11 cellular contexts compared by ENCODE assay signal in the genomic region with DNA sequence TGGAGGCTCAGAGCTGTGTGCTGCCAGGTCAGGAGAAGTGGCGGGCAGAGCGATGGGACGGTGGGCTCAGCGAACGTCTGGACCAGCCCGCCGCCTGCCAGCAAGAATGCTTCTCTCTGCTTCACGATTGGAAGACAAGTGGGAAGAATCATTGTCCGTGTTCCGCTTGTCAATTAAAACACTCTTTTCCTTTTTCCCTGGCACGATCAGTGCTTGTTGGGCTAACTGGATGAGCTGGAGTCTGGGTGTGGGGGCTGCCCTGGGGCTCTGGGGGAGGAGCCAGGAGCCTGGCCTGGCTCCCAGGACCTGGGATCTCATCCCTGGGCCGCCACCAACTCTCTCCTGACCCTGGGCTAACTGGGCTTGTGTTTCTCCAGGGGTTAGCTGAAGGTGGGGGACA. TPM values are rescaled to one million over a fixed set of nuclear protein-coding genes. Genes with fewer than 3 reads are reported as not detected.
DNase-seq lines count a peak whose midpoint lies in the region; ATAC-seq and TF ChIP-seq lines count a peak whose summit lies in the region.
"Had no signal": no experiment of that assay in that cellular context is flagged by ENCODE, and none has a peak within 500 bp of the region (broad histone marks: within the 10 kb centered on the region; RNA-seq: fewer than 3 reads in every experiment).

No MANE protein-coding gene starts in this region.

- peak overlapping the region; percentile 36 for H3K4me3 Mint-ChIP-seq in activated T-helper 17 cell treated with anti-CD3 and anti-CD28 coated beads, Interleukin-2, amount 50 U/mL, for 72 hours

- DNase-seq in GM03348 (ENCODE audit: low spot score) (peak; percentile 76), spleen (no peak), iPS-NIHi7 (ENCODE audit: extremely low spot score) (no peak), T-helper 2 cell (no peak), NCI-H1694 (lab: John Stamatoyannopoulos, UW) (no peak)
- DNase-seq: activated CD8-positive, alpha-beta memory T cell treated with anti-CD3 and anti-CD28 coated beads for 24 hours had no signal

- H3K4me1 ChIP-seq in spleen, result peaks cover 0 to 66% (median 25%) of the 10 kb centered on the region in 6 donors

- H3K4me3 ChIP-seq in iPS-18c (ENCODE audit: insufficient read depth, low read depth, low read length) (peak overlapping the region; percentile 65; the same call in 1 of the 2 replicates), spleen (peak overlapping the region in 5 of 8 donors; percentile 51 to 75 (median 59))
- H3K4me3 ChIP-seq: K562 had no signal

- peaks cover 4% of the 10 kb centered on the region for H3K27me3 Mint-ChIP-seq in activated T-helper 17 cell treated with anti-CD3 and anti-CD28 coated beads, Interleukin-2, amount 50 U/mL, for 72 hours

- H3K9me3 ChIP-seq in iPS-18c (ENCODE audit: control insufficient read depth, insufficient read depth, low read length) (no peaks in the 10 kb centered on the region), spleen (no peaks in the 10 kb centered on the region)

- no peaks in the 10 kb centered on the region for H3K36me3 Mint-ChIP-seq in activated T-helper 17 cell treated with anti-CD3 and anti-CD28 coated beads, Interleukin-2, amount 50 U/mL, for 72 hours (ENCODE audit: low read depth)

- no peaks in the 10 kb centered on the region for H3K9me3 Mint-ChIP-seq in activated T-helper 17 cell treated with anti-CD3 and anti-CD28 coated beads, Interleukin-2, amount 50 U/mL, for 72 hours

- no peaks in the 10 kb centered on the region for H3K4me1 Mint-ChIP-seq in activated T-helper 17 cell treated with anti-CD3 and anti-CD28 coated beads, Interleukin-2, amount 50 U/mL, for 72 hours

- ATAC-seq in activated T-helper 17 cell treated with anti-CD3 and anti-CD28 coated beads, Interleukin-2, amount 50 U/mL, for 72 hours (replicated peaks), result no peak
- ATAC-seq in GM18868 (IDR thresholded peaks at IDR 0.05; ENCODE audit: unreplicated experiment), result no peak
- ATAC-seq: HCT116, K562 had no signal

- TF ChIP-seq POLR2A in spleen (IDR thresholded peaks at IDR 0.05), result no peak

- H3K27ac Mint-ChIP-seq in activated T-helper 17 cell treated with anti-CD3 and anti-CD28 coated beads, Interleukin-2, amount 50 U/mL, for 72 hours, result no peak overlapping the region

- WGBS in spleen, 5 donors, result 71 to 84% (median 80%) methylated on average over 11 to 12 of the region's 12 CpGs

- no peaks in the 10 kb centered on the region for H3K36me3 ChIP-seq in spleen

- intact Hi-C loops in spleen (cut with DNase I; ENCODE audit: low total_unique reads), result loop anchor here (10.0 kb wide), 1 partner anchor 189 kb away; no protein-coding TSS in a partner anchor

- peaks cover 0 to 49% (median 18%) of the 10 kb centered on the region in 7 donors for H3K27me3 ChIP-seq in spleen (replicated peaks in 1 of 7)

- peak overlapping the region in 7 of 8 donors; percentile 47 to 85 (median 79) for H3K27ac ChIP-seq in spleen

- TF ChIP-seq CTCF in spleen (IDR thresholded peaks at IDR 0.05 in 8 of 11, conservative IDR thresholded peaks at IDR 0.05 in 3 of 11), result no peak

RNA-seq across cellular contexts. Expression of a gene that starts 1.7 kb away (rescaled TPM):
- total RNA-seq in activated T-helper 17 cell treated with anti-CD3 and anti-CD28 coated beads, Interleukin-2, amount 50 U/mL, for 72 hours, result 1 to 10 TPM in 1 of 2 donors, under 1 TPM in 1; 0.50 to 1.3 TPM
- total RNA-seq in spleen, result 10 to 100 TPM; 14.6 to 50.6 (median 28.9) TPM
- polyA plus RNA-seq in spleen, result 10 to 100 TPM in 1 of 3 donors, 1 to 10 TPM in 2; 2.6 to 12.2 (median 3.1) TPM

Comparison
In these comparisons a context has a peak if more than half of its experiments do, and no peak if none do; other contexts are left out.
1. RNA of a gene that starts 1.7 kb away (total RNA-seq): 14.6 to 50.6 TPM in spleen; 0.50 to 1.3 TPM in activated T-helper 17 cell treated with anti-CD3 and anti-CD28 coated beads, Interleukin-2, amount 50 U/mL, for 72 hours; every median in the first group is over 4 times any median in the second.